20 cellular contexts compared by ENCODE assay signal in genomic region chr19:32550666-32551065, GRCh38.
"Had no signal": no experiment of that assay in that cellular context is flagged by ENCODE, and none has a peak within 500 bp of the region (broad histone marks: within the 10 kb centered on the region; RNA-seq: fewer than 3 reads in every experiment).

No MANE protein-coding gene starts in this region.

- H3K4me3 ChIP-seq: ascending aorta, left ventricle myocardium inferior, psoas muscle, right atrium auricular region, upper lobe of left lung had no signal

- DNase-seq: activated CD4-positive, alpha-beta T cell treated with anti-CD3 and anti-CD28 coated beads for 1 hour; activated CD4-positive, alpha-beta T cell treated with anti-CD3 and anti-CD28 coated beads, Interleukin-2, amount 50 U/mL, for 1 hour; activated CD8-positive, alpha-beta T cell treated with anti-CD3 and anti-CD28 coated beads, Interleukin-2, amount 10 ng/mL, durations not matched to agents 7 days and 5 days; activated gamma-delta T cell treated with Interleukin-2 at 50 U/mL for 16 hours; brain microvascular endothelial cell; caudate nucleus; effector CD4-positive, alpha-beta T cell; erythroblast; foreskin keratinocyte; immature natural killer cell; kidney glomerular epithelial cell; left ventricle myocardium inferior; midbrain; psoas muscle; stimulated activated CD4-positive, alpha-beta T cell treated with anti-CD3 and anti-CD28 coated beads, Interleukin-4, amount 100 ng/mL, for 24 hours; stimulated activated naive CD4-positive, alpha-beta T cell treated with Interleukin-2 at 50 U/mL for 16 hours; upper lobe of left lung had no signal

- ATAC-seq: activated CD8-positive, alpha-beta T cell treated with anti-CD3 and anti-CD28 coated beads, Interleukin-2, amount 10 ng/mL, durations not matched to agents 7 days and 5 days; foreskin keratinocyte; natural killer cell treated with Interleukin-12 subunit alpha and Interleukin-12 subunit beta and Interleukin-15 and Interleukin-18, amount 100 ng/mL, for 72 hours; psoas muscle had no signal

- H3K36me3 ChIP-seq: ascending aorta, brain microvascular endothelial cell, left ventricle myocardium inferior, right atrium auricular region, upper lobe of left lung had no signal

- H3K27ac ChIP-seq: ascending aorta, brain microvascular endothelial cell, foreskin keratinocyte, left ventricle myocardium inferior, psoas muscle, right atrium auricular region, upper lobe of left lung had no signal

- H3K9me3 ChIP-seq: ascending aorta, left ventricle myocardium inferior, psoas muscle, right atrium auricular region, upper lobe of left lung had no signal

- H3K27me3 ChIP-seq: ascending aorta, brain microvascular endothelial cell, foreskin keratinocyte, right atrium auricular region, upper lobe of left lung had no signal

- H3K4me1 ChIP-seq: ascending aorta, foreskin keratinocyte, left ventricle myocardium inferior, psoas muscle, right atrium auricular region, upper lobe of left lung had no signal
